1 cellular context compared by ENCODE assay signal in the genomic region with DNA sequence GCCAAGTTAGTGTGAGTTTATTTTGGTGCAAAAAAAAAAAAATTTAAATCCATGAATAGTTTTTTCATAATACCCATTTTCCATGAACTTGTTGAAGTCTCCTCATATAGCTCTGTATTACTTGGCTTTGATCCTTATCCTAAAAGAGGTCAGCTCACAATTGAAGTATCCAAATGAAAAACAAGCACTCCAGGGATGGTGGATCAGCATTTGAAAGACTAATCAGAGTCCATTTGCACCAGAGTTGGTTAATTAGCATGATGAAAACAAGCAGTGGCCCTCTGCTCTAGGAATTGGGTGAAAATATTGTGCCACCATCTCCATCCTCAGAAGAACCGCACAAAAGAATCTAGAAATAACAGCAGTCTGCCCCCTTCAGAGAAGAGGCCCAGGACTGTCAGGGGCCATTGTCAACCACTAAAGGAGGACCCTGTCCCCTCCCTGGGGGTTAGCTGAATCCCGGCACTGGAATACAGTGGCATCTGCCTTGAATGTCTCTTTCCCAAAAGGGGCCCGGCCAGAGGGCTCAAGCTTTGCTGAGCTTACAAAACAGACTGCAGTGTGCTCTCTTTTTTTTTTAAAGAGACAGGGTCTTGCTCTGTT.
TF ChIP-seq lines count a peak whose summit lies in the region.

No MANE protein-coding gene starts in this region.

TF ChIP-seq in H1, 55 proteins besides CTCF, POLR2A, EP300 and RAD21:
- TF ChIP-seq KDM1A (IDR thresholded peaks at IDR 0.05; ENCODE audit: borderline replicate concordance, low read length) (peak; percentile 83; the same call in 1 of the 2 replicates), TAF1 (IDR thresholded peaks at IDR 0.05; ENCODE audit: low read depth, low read length) (no peak), MAFK (IDR thresholded peaks at IDR 0.05; ENCODE audit: low read depth, low read length) (no peak), CTBP2 (IDR thresholded peaks at IDR 0.05; ENCODE audit: borderline replicate concordance, insufficient read depth, insufficient read length, low read length) (peak; percentile 44), NANOG (IDR thresholded peaks at IDR 0.05; ENCODE audit: insufficient read depth, low read depth, low read length, poor library complexity, severe bottlenecking) (no peak), POU5F1 (IDR thresholded peaks at IDR 0.05; ENCODE audit: low read depth, low read length) (no peak), TBP (IDR thresholded peaks at IDR 0.05; ENCODE audit: low read depth, low read length) (no peak), PHF8 (conservative IDR thresholded peaks at IDR 0.05; ENCODE audit: low read depth, low read length) (no peak), SIX5 (IDR thresholded peaks at IDR 0.05; ENCODE audit: low read depth, low read length) (no peak), CEBPB (IDR thresholded peaks at IDR 0.05; ENCODE audit: low read depth, low read length) (no peak)
- TF ChIP-seq, protein P1, sequence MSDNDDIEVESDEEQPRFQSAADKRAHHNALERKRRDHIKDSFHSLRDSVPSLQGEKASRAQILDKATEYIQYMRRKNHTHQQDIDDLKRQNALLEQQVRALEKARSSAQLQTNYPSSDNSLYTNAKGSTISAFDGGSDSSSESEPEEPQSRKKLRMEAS (IDR thresholded peaks at IDR 0.05), result no peak
- TF ChIP-seq, protein P2, sequence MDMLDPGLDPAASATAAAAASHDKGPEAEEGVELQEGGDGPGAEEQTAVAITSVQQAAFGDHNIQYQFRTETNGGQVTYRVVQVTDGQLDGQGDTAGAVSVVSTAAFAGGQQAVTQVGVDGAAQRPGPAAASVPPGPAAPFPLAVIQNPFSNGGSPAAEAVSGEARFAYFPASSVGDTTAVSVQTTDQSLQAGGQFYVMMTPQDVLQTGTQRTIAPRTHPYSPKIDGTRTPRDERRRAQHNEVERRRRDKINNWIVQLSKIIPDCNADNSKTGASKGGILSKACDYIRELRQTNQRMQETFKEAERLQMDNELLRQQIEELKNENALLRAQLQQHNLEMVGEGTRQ (IDR thresholded peaks at IDR 0.05; ENCODE audit: low read length), result no peak
- TF ChIP-seq, protein P3, sequence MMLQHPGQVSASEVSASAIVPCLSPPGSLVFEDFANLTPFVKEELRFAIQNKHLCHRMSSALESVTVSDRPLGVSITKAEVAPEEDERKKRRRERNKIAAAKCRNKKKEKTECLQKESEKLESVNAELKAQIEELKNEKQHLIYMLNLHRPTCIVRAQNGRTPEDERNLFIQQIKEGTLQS (IDR thresholded peaks at IDR 0.05; ENCODE audit: insufficient read depth, low read depth, low read length), result no peak
